Comparison of ENCODE assay signal across 22 cellular contexts in the genomic region with DNA sequence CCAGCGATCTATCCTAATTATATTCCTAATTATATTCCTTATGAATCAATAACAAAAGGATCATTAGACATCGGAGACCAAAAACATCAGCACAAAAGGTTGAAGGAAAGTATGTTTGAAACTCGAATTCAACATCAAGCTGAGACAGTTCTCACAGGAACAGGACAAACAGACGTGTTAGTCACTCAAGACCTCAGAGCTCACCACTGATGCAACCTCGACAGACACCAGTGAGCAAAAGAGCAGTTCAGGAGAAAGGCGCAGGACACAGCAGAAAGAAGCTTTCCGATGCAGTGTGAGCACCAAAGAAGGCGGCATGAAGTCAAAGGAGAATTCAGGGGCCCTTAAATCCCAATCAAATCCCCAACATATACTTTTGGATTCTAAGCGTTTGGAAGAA. TPM values are rescaled to one million over a fixed set of nuclear protein-coding genes. Genes with fewer than 3 reads are reported as not detected.
DNase-seq lines count a peak whose midpoint lies in the region; ATAC-seq, FAIRE-seq and TF ChIP-seq lines count a peak whose summit lies in the region.
"Had no signal": no experiment of that assay in that cellular context is flagged by ENCODE, and none has a peak within 500 bp of the region (broad histone marks: within the 10 kb centered on the region; RNA-seq: fewer than 3 reads in every experiment).

No MANE protein-coding gene starts in this region.

- TF ChIP-seq EP300 in ovary (IDR thresholded peaks at IDR 0.05): no peak

- intact Hi-C loops in ovary (cut with DNase I): no loop called here

- H3K4me3 ChIP-seq in astrocyte (ENCODE audit: insufficient read depth, low read depth, low read length) (no peak overlapping the region), fibroblast of villous mesenchyme (ENCODE audit: low read depth, low read length) (no peak overlapping the region), smooth muscle cell (no peak overlapping the region), ovary (no peak overlapping the region)
- H3K4me3 ChIP-seq: neural progenitor cell, right atrium auricular region, stomach had no signal

- H3K27ac ChIP-seq in astrocyte (ENCODE audit: low read depth, low read length) (peak overlapping the region; percentile 26), smooth muscle cell (ENCODE audit: low read depth) (peak overlapping the region; percentile 78), ovary (no peak overlapping the region)
- H3K27ac ChIP-seq: neural progenitor cell, right atrium auricular region, stomach had no signal

- H3K79me2 ChIP-seq in astrocyte (ENCODE audit: insufficient read depth, low read length) (peaks cover 57% of the 10 kb centered on the region), smooth muscle cell (ENCODE audit: low read depth) (peaks cover 14% of the 10 kb centered on the region)

- peaks cover 4% of the 10 kb centered on the region for H3F3A ChIP-seq in smooth muscle cell (ENCODE audit: low read depth)

- H3K4me3 Mint-ChIP-seq in activated T-cell treated with anti-CD3 and anti-CD28 coated beads, Interleukin-2, amount 50 U/mL, for 72 hours: no peak overlapping the region
- H3K4me3 Mint-ChIP-seq in activated T-cell treated with anti-CD3 and anti-CD28 coated beads, Interleukin-2, amount 50 U/mL, for 4 hours: no peak overlapping the region
- H3K4me3 Mint-ChIP-seq in astrocyte (ENCODE audit: unreplicated experiment): peak overlapping the region; percentile 67
- H3K4me3 Mint-ChIP-seq: activated CD4-positive, alpha-beta memory T cell treated with anti-CD3 and anti-CD28 coated beads, Interleukin-2, amount 10 ng/mL, durations not matched to agents 7 days and 5 days; activated naive CD8-positive, alpha-beta T cell treated with anti-CD3 and anti-CD28 coated beads for 36 hours; neural progenitor cell; type B pancreatic cell had no signal

- H4K20me1 ChIP-seq in astrocyte (ENCODE audit: insufficient read depth, low read length): no peaks in the 10 kb centered on the region
- H4K20me1 ChIP-seq in smooth muscle cell (ENCODE audit: low read depth): no peaks in the 10 kb centered on the region

- TF ChIP-seq POLR2A in ovary (IDR thresholded peaks at IDR 0.05): no peak
- TF ChIP-seq POLR2A in GM12892 (IDR thresholded peaks at IDR 0.05; ENCODE audit: low read depth, low read length): no peak

- H3K27me3 ChIP-seq in astrocyte (ENCODE audit: insufficient read depth, low read length) (no peaks in the 10 kb centered on the region), smooth muscle cell (ENCODE audit: low read depth) (no peaks in the 10 kb centered on the region), ovary (no peaks in the 10 kb centered on the region)
- H3K27me3 ChIP-seq: neural progenitor cell, right atrium auricular region, stomach had no signal

- H3K36me3 ChIP-seq in astrocyte (ENCODE audit: insufficient read depth, low read length): no peaks in the 10 kb centered on the region
- no peaks in the 10 kb centered on the region for H3K36me3 ChIP-seq in smooth muscle cell (ENCODE audit: low read depth)
- no peaks in the 10 kb centered on the region for H3K36me3 ChIP-seq in ovary
- H3K36me3 ChIP-seq: neural progenitor cell, right atrium auricular region, stomach had no signal

- no peak for FAIRE-seq in astrocyte (lab: Jason Lieb, UNC)
- FAIRE-seq in GM12892 (lab: Jason Lieb, UNC): no peak

- peaks cover 67% of the 10 kb centered on the region for H3K4me1 ChIP-seq in astrocyte (ENCODE audit: insufficient read depth, low read length)
- H3K4me1 ChIP-seq in smooth muscle cell (ENCODE audit: low read depth): peaks cover 13% of the 10 kb centered on the region
- H3K4me1 ChIP-seq in ovary (ENCODE audit: insufficient read depth): no peaks in the 10 kb centered on the region

- H3K27ac Mint-ChIP-seq in activated T-cell treated with anti-CD3 and anti-CD28 coated beads, Interleukin-2, amount 50 U/mL, for 72 hours: peak overlapping the region; percentile 29
- peak overlapping the region; percentile 98 for H3K27ac Mint-ChIP-seq in astrocyte (ENCODE audit: unreplicated experiment)
- H3K27ac Mint-ChIP-seq: activated CD4-positive, alpha-beta memory T cell treated with anti-CD3 and anti-CD28 coated beads, Interleukin-2, amount 10 ng/mL, durations not matched to agents 7 days and 5 days; activated naive CD8-positive, alpha-beta T cell treated with anti-CD3 and anti-CD28 coated beads for 36 hours; type B pancreatic cell had no signal

- ATAC-seq in activated T-cell treated with anti-CD3 and anti-CD28 coated beads, Interleukin-2, amount 50 U/mL, for 72 hours (replicated peaks in 1 of 2): no peak
- no peak for ATAC-seq in activated T-cell treated with anti-CD3 and anti-CD28 coated beads, Interleukin-2, amount 50 U/mL, for 4 hours
- ATAC-seq: left cardiac atrium had no signal

- H3K27me3 Mint-ChIP-seq in activated T-cell treated with anti-CD3 and anti-CD28 coated beads, Interleukin-2, amount 50 U/mL, for 72 hours (ENCODE audit: low read depth): no peaks in the 10 kb centered on the region
- no peaks in the 10 kb centered on the region for H3K27me3 Mint-ChIP-seq in activated T-cell treated with anti-CD3 and anti-CD28 coated beads, Interleukin-2, amount 50 U/mL, for 4 hours (ENCODE audit: low read depth)
- no peaks in the 10 kb centered on the region for H3K27me3 Mint-ChIP-seq in astrocyte (ENCODE audit: low read depth, unreplicated experiment)
- H3K27me3 Mint-ChIP-seq: activated CD4-positive, alpha-beta memory T cell treated with anti-CD3 and anti-CD28 coated beads, Interleukin-2, amount 10 ng/mL, durations not matched to agents 7 days and 5 days; activated naive CD8-positive, alpha-beta T cell treated with anti-CD3 and anti-CD28 coated beads for 36 hours; type B pancreatic cell had no signal

- TF ChIP-seq CTCF in astrocyte (IDR thresholded peaks at IDR 0.05; ENCODE audit: insufficient read depth, low read depth, low read length) (no peak), fibroblast of villous mesenchyme (IDR thresholded peaks at IDR 0.05; ENCODE audit: insufficient read depth, low read depth, low read length) (no peak), smooth muscle cell (IDR thresholded peaks at IDR 0.05; ENCODE audit: borderline replicate concordance, insufficient read depth, poor library complexity, severe bottlenecking) (no peak), ovary (IDR thresholded peaks at IDR 0.05) (no peak)

- WGBS in smooth muscle cell (ENCODE audit: low lambda C conversion rate): 56% methylated on average over 9 of the region's 9 CpGs
- 93 to 97% (median 95%) methylated on average over 9 of the region's 9 CpGs for WGBS in ovary, 3 donors

- DNase-seq in activated T-cell treated with anti-CD3 and anti-CD28 coated beads, Interleukin-2, amount 50 U/mL, for 72 hours: no peak
- no peak for DNase-seq in activated T-cell treated with anti-CD3 and anti-CD28 coated beads, Interleukin-2, amount 50 U/mL, for 4 hours
- DNase-seq in astrocyte (ENCODE audit: low read depth): peak; percentile 63
- peak; percentile 46 for DNase-seq in fibroblast of villous mesenchyme (ENCODE audit: low read depth)
- no peak for DNase-seq in smooth muscle cell (lab: John Stamatoyannopoulos, UW; ENCODE audit: unreplicated experiment)
- DNase-seq in putamen (ENCODE audit: low spot score): no peak
- no peak for DNase-seq in ovary
- no peak for DNase-seq in GM12892 (ENCODE audit: insufficient read length)
- DNase-seq: ACHN; activated CD4-positive, alpha-beta memory T cell treated with anti-CD3 and anti-CD28 coated beads, Interleukin-2, amount 10 ng/mL, durations not matched to agents 7 days and 5 days; activated naive CD8-positive, alpha-beta T cell treated with anti-CD3 and anti-CD28 coated beads for 36 hours; caudate nucleus; DMS153; effector CD4-positive, alpha-beta T cell; left cardiac atrium; NCI-H1048; NCI-H2029; stimulated activated CD4-positive, alpha-beta T cell treated with anti-CD3 and anti-CD28 coated beads, Interleukin-1b, Interleukin-23, amount 100 ng/mL, for 48 hours; stomach had no signal

- no peaks in the 10 kb centered on the region for H3K36me3 Mint-ChIP-seq in activated T-cell treated with anti-CD3 and anti-CD28 coated beads, Interleukin-2, amount 50 U/mL, for 72 hours (ENCODE audit: insufficient read depth in 2 of 2)
- H3K36me3 Mint-ChIP-seq in activated T-cell treated with anti-CD3 and anti-CD28 coated beads, Interleukin-2, amount 50 U/mL, for 4 hours (ENCODE audit: insufficient read depth): no peaks in the 10 kb centered on the region
- H3K36me3 Mint-ChIP-seq in astrocyte (ENCODE audit: low read depth, unreplicated experiment): peaks cover 6% of the 10 kb centered on the region
- H3K36me3 Mint-ChIP-seq: activated naive CD8-positive, alpha-beta T cell treated with anti-CD3 and anti-CD28 coated beads for 36 hours had no signal

- H3K4me2 ChIP-seq in astrocyte (ENCODE audit: low read length) (peak overlapping the region; percentile 17), smooth muscle cell (peak overlapping the region; percentile 62)
- H3K4me2 ChIP-seq: neural progenitor cell had no signal

- no peaks in the 10 kb centered on the region for H3K9me3 Mint-ChIP-seq in activated T-cell treated with anti-CD3 and anti-CD28 coated beads, Interleukin-2, amount 50 U/mL, for 72 hours
- no peaks in the 10 kb centered on the region for H3K9me3 Mint-ChIP-seq in activated T-cell treated with anti-CD3 and anti-CD28 coated beads, Interleukin-2, amount 50 U/mL, for 4 hours
- no peaks in the 10 kb centered on the region for H3K9me3 Mint-ChIP-seq in astrocyte (ENCODE audit: unreplicated experiment)
- H3K9me3 Mint-ChIP-seq: activated CD4-positive, alpha-beta memory T cell treated with anti-CD3 and anti-CD28 coated beads, Interleukin-2, amount 10 ng/mL, durations not matched to agents 7 days and 5 days; activated naive CD8-positive, alpha-beta T cell treated with anti-CD3 and anti-CD28 coated beads for 36 hours; neural progenitor cell had no signal

- H3K9ac ChIP-seq in astrocyte (ENCODE audit: low read length): peak overlapping the region; percentile 49
- H3K9ac ChIP-seq in smooth muscle cell (ENCODE audit: low read depth): peak overlapping the region; percentile 33
- H3K9ac ChIP-seq: neural progenitor cell had no signal

- H2AFZ ChIP-seq in astrocyte (ENCODE audit: low read depth, low read length) (no peak overlapping the region), smooth muscle cell (ENCODE audit: low read depth) (no peak overlapping the region)
- H2AFZ ChIP-seq: neural progenitor cell had no signal

- no peaks in the 10 kb centered on the region for H3K9me3 ChIP-seq in astrocyte (ENCODE audit: insufficient read depth, low read depth, low read length)
- H3K9me3 ChIP-seq in smooth muscle cell (replicated peaks; ENCODE audit: low read depth): no peaks in the 10 kb centered on the region
- H3K9me3 ChIP-seq in ovary: no peaks in the 10 kb centered on the region
- H3K9me3 ChIP-seq: right atrium auricular region, stomach had no signal

- peaks cover 21% of the 10 kb centered on the region for H3K4me1 Mint-ChIP-seq in activated T-cell treated with anti-CD3 and anti-CD28 coated beads, Interleukin-2, amount 50 U/mL, for 72 hours (ENCODE audit: low read depth)
- peaks cover 17% of the 10 kb centered on the region for H3K4me1 Mint-ChIP-seq in activated T-cell treated with anti-CD3 and anti-CD28 coated beads, Interleukin-2, amount 50 U/mL, for 4 hours (ENCODE audit: low read depth)
- peaks cover 70% of the 10 kb centered on the region for H3K4me1 Mint-ChIP-seq in astrocyte (ENCODE audit: low read depth, unreplicated experiment)

RNA-seq across cellular contexts. Expression of a gene that starts 6.3 kb away (rescaled TPM):
- total RNA-seq in activated T-cell treated with anti-CD3 and anti-CD28 coated beads, Interleukin-2, amount 50 U/mL, for 72 hours: 1 to 10 TPM in 1 of 2 donors, under 1 TPM in 1; 0.95 to 1.4 TPM
- total RNA-seq in activated T-cell treated with anti-CD3 and anti-CD28 coated beads, Interleukin-2, amount 50 U/mL, for 4 hours: 1 to 10 TPM in 1 of 3 donors, under 1 TPM in 1, not detected in 1; 0.15 to 4.6 TPM
- total RNA-seq in astrocyte: 1.2 and 1.3 TPM in 2 replicates
- total RNA-seq in fibroblast of villous mesenchyme: 0.43 and 0.97 TPM in 2 replicates
- 0.13 and 0.99 TPM in 2 replicates for total RNA-seq in smooth muscle cell
- polyA plus RNA-seq in smooth muscle cell: 0.14 and 0.89 TPM in 2 replicates
- 1 to 10 TPM in 6 of 7 donors, under 1 TPM in 1; 0.91 to 6.4 (median 1.8) TPM for total RNA-seq in ovary
- under 1 TPM; 0.16 to 0.20 TPM for polyA plus RNA-seq in ovary
- 0.23 TPM for polyA plus RNA-seq in GM12892 (2012; ENCODE audit: missing spikeins)

RNA-seq across cellular contexts. Expression of a gene that starts 34.2 kb away (rescaled TPM):
- total RNA-seq in activated T-cell treated with anti-CD3 and anti-CD28 coated beads, Interleukin-2, amount 50 U/mL, for 72 hours: 10 to 100 TPM; 28.1 to 28.5 TPM
- 1 to 10 TPM; 2.8 to 6.2 (median 6.0) TPM for total RNA-seq in activated T-cell treated with anti-CD3 and anti-CD28 coated beads, Interleukin-2, amount 50 U/mL, for 4 hours
- total RNA-seq in astrocyte: 33.5 and 38.8 TPM in 2 replicates
- 15.5 and 20.0 TPM in 2 replicates for total RNA-seq in fibroblast of villous mesenchyme
- 7.8 and 10.5 TPM in 2 replicates for total RNA-seq in smooth muscle cell
- 10.4 and 12.2 TPM in 2 replicates for polyA plus RNA-seq in smooth muscle cell
- 10 to 100 TPM; 25.2 to 75.5 (median 49.9) TPM for total RNA-seq in ovary
- polyA plus RNA-seq in ovary: 10 to 100 TPM; 24.4 to 48.1 TPM
- polyA plus RNA-seq in GM12892 (2012; ENCODE audit: missing spikeins): 2.4 TPM

Comparison
In these comparisons a context has a peak if more than half of its experiments do, and no peak if none do; other contexts are left out.
1. DNase-seq: peak in astrocyte (single experiment) and fibroblast of villous mesenchyme (single experiment); none in activated T-cell treated with anti-CD3 and anti-CD28 coated beads, Interleukin-2, amount 50 U/mL, for 72 hours (0 of 2), activated T-cell treated with anti-CD3 and anti-CD28 coated beads, Interleukin-2, amount 50 U/mL, for 4 hours (single experiment), smooth muscle cell (single experiment), putamen (single experiment), ovary (0 of 5) and GM12892 (single experiment).
2. H3K27ac ChIP-seq: peak in astrocyte (single experiment) and smooth muscle cell (single experiment); none in ovary (0 of 2).